Comparison of ENCODE assay signal across 1 cellular context in genomic region chr5:69494481-69494880, GRCh38.
TF ChIP-seq lines count a peak whose summit lies in the region.

No MANE protein-coding gene starts in this region.

TF ChIP-seq in WTC11, 78 proteins besides CTCF, POLR2A, EP300 and RAD21 (continued from another document):
- TF ChIP-seq USF2 (CRISPR knock-in tag; IDR thresholded peaks at IDR 0.05): no peak
- TF ChIP-seq PRDM15 (CRISPR knock-in tag; IDR thresholded peaks at IDR 0.05): no peak
- no peak for TF ChIP-seq RORB (CRISPR knock-in tag; IDR thresholded peaks at IDR 0.05)
- TF ChIP-seq NR2C2 (CRISPR knock-in tag; IDR thresholded peaks at IDR 0.05): no peak
- no peak for TF ChIP-seq ZMAT4 (CRISPR knock-in tag; IDR thresholded peaks at IDR 0.05)
